ENCODE assay signal across 1 cellular context in the genomic region with DNA sequence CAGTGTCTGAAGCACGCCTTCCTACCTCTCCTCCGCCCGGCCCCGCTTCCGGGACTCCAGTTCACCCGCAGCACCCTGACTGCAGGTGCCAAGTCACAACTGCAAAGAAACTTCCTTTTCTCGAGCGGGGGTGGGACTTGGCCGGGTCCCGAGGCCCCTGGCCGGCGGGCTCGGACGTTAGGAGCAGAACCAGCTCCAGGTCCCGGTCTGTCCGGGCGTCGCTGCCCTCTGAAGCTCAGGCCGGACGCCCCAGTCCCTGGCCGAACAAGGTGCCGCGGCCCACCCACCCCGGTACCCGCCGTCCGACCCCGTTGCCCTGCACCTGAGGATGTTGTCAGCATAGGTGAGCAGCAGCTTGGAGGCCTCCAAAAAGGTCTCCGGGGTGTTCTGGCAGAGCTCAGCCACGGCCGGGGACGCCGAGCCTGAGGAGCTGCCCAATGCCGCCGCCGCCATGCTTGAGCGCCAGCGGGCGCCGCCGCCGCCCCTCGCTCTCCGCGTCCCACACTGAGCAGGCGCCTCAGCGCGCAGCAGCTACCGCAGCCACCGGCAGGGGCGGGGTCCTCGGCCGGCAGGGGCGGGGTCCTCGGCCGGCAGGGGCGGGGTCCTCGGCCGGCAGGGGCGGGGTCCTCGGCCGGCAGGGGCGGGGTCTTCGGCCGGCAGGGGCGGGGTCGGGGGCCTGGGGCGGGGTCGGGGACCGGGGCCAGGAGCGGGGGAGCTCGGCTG.
A peak's percentile ranks its signal among the peaks of the same experiment; 100 is the strongest.
TF ChIP-seq lines count a peak whose summit lies in the region.

A gene with protein sequence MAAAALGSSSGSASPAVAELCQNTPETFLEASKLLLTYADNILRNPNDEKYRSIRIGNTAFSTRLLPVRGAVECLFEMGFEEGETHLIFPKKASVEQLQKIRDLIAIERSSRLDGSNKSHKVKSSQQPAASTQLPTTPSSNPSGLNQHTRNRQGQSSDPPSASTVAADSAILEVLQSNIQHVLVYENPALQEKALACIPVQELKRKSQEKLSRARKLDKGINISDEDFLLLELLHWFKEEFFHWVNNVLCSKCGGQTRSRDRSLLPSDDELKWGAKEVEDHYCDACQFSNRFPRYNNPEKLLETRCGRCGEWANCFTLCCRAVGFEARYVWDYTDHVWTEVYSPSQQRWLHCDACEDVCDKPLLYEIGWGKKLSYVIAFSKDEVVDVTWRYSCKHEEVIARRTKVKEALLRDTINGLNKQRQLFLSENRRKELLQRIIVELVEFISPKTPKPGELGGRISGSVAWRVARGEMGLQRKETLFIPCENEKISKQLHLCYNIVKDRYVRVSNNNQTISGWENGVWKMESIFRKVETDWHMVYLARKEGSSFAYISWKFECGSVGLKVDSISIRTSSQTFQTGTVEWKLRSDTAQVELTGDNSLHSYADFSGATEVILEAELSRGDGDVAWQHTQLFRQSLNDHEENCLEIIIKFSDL (minus strand): TSS at position 506 of the 723 bp plus-strand sequence. CDS start 53 bp downstream, at position 453.

TF ChIP-seq in HepG2, 621 proteins besides CTCF, POLR2A, EP300 and RAD21 (continued from another document and continues in another):
- TF ChIP-seq MLXIP (CRISPR knock-in tag; IDR thresholded peaks at IDR 0.05; ENCODE audit: borderline replicate concordance) (no peak), ZNF296 (CRISPR knock-in tag; conservative IDR thresholded peaks at IDR 0.05) (no peak), ZNF839 (CRISPR knock-in tag; IDR thresholded peaks at IDR 0.05; ENCODE audit: borderline replicate concordance) (no peak), BRCA1 (CRISPR knock-in tag; IDR thresholded peaks at IDR 0.05) (no peak), MTF1 (CRISPR knock-in tag; IDR thresholded peaks at IDR 0.05) (no peak), LCORL (IDR thresholded peaks at IDR 0.05) (no peak), LCORL (CRISPR knock-in tag; IDR thresholded peaks at IDR 0.05) (no peak), PTBP1 (IDR thresholded peaks at IDR 0.05; ENCODE audit: low read depth, low read length, poor library complexity, severe bottlenecking) (peak; percentile 65), SIN3A (IDR thresholded peaks at IDR 0.05; ENCODE audit: borderline replicate concordance, low read depth, low read length) (peak; percentile 33; the same call in 1 of the 2 replicates), ZNF607 (CRISPR knock-in tag; IDR thresholded peaks at IDR 0.05; ENCODE audit: borderline replicate concordance) (peak; percentile 71; the same call in 1 of the 2 replicates), ZNF292 (CRISPR knock-in tag; IDR thresholded peaks at IDR 0.05; ENCODE audit: borderline replicate concordance, low read depth) (0 out of 2 replicates have a peak, but pooled peaks have one; percentile 43), DNMT1 (CRISPR knock-in tag; IDR thresholded peaks at IDR 0.05) (no peak), ZNF407 (CRISPR knock-in tag; IDR thresholded peaks at IDR 0.05; ENCODE audit: not compliant biosample characterization) (no peak), ZKSCAN5 (CRISPR knock-in tag; IDR thresholded peaks at IDR 0.05) (no peak), ZFP36 (IDR thresholded peaks at IDR 0.05; ENCODE audit: borderline replicate concordance, low read depth, low read length, partially characterized antibody) (no peak), ATF2 (CRISPR knock-in tag; IDR thresholded peaks at IDR 0.05) (no peak; the same call in 1 of the 2 replicates), ZNF18 (CRISPR knock-in tag; IDR thresholded peaks at IDR 0.05; ENCODE audit: insufficient replicate concordance) (peak; percentile 54), ZNF569 (CRISPR knock-in tag; IDR thresholded peaks at IDR 0.05; ENCODE audit: borderline replicate concordance) (no peak), MBD4 (IDR thresholded peaks at IDR 0.05; ENCODE audit: borderline replicate concordance, low read length) (no peak), TFE3 (CRISPR knock-in tag; IDR thresholded peaks at IDR 0.05) (no peak), UBTF (CRISPR knock-in tag; IDR thresholded peaks at IDR 0.05) (peak; percentile 92), KDM4B (CRISPR knock-in tag; IDR thresholded peaks at IDR 0.05) (peak; percentile 90)
- TF ChIP-seq, protein P1, sequence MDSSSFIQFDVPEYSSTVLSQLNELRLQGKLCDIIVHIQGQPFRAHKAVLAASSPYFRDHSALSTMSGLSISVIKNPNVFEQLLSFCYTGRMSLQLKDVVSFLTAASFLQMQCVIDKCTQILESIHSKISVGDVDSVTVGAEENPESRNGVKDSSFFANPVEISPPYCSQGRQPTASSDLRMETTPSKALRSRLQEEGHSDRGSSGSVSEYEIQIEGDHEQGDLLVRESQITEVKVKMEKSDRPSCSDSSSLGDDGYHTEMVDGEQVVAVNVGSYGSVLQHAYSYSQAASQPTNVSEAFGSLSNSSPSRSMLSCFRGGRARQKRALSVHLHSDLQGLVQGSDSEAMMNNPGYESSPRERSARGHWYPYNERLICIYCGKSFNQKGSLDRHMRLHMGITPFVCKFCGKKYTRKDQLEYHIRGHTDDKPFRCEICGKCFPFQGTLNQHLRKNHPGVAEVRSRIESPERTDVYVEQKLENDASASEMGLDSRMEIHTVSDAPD (CRISPR knock-in tag; IDR thresholded peaks at IDR 0.05) = no peak
